Comparison of ENCODE assay signal across 23 cellular contexts in the genomic region with DNA sequence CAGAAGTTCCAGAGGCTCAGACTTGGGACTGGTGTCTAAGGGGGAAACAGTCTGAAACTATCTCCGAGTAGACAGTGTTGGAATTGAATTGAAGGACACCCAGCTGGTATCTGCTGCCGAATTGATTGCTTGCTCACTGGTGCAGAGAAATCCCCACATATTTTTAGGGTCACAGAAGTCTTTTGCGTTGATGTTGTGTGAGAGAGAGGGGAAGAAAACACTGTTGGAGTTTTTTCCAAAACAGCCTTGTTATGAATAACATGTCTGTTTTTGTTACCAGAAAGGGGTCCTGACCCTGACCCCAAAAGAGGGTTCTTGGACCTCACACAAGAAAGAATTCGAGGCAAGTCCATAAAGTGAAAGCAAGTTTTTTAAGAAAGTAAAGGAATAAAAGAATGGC.
DNase-seq lines count a peak whose midpoint lies in the region; ATAC-seq, FAIRE-seq and TF ChIP-seq lines count a peak whose summit lies in the region.
"Had no signal": no experiment of that assay in that cellular context is flagged by ENCODE, and none has a peak within 500 bp of the region (broad histone marks: within the 10 kb centered on the region; RNA-seq: fewer than 3 reads in every experiment).

No MANE protein-coding gene starts in this region.

- no peaks in the 10 kb centered on the region for H3K9me3 ChIP-seq in CD8-positive, alpha-beta memory T cell (ENCODE audit: low read length)
- H3K9me3 ChIP-seq in K562 (replicated peaks; ENCODE audit: control insufficient read depth, insufficient read depth, low read depth, low read length) = no peaks in the 10 kb centered on the region
- H3K9me3 ChIP-seq in lower lobe of right lung = no peaks in the 10 kb centered on the region
- H3K9me3 ChIP-seq in skeletal muscle tissue (ENCODE audit: control insufficient read depth in 3 of 3, low read length in 3 of 3) = no peaks in the 10 kb centered on the region
- H3K9me3 ChIP-seq: heart left ventricle, psoas muscle had no signal

- in situ Hi-C loops in K562 (cut with MboI) = no loop called here

- POLR2A ChIA-PET in CD8-positive, alpha-beta memory T cell (lab: Charles Lee) = no interaction called here
- POLR2A ChIA-PET in K562 (lab: Yijun Ruan, JAX) = interaction anchor here (0.6 to 1.2 kb wide), 2 partner anchors 25 to 1005 kb away, joined by 3 read pairs; no protein-coding TSS in a partner anchor

- H3K4me1 ChIP-seq in CD8-positive, alpha-beta memory T cell (ENCODE audit: insufficient read depth, low read length) = peaks cover 12% of the 10 kb centered on the region
- H3K4me1 ChIP-seq in K562 (replicated peaks in 1 of 2; ENCODE audit: control insufficient read depth in 2 of 2, insufficient read depth in 2 of 2, low read length in 2 of 2) = peaks cover 3 to 51% of the 10 kb centered on the region in 2 experiments; a peak in 4 of 5 replicates
- peaks cover 18% of the 10 kb centered on the region for H3K4me1 ChIP-seq in lower lobe of right lung
- peaks cover 0 to 5% (median 0%) of the 10 kb centered on the region in 3 donors for H3K4me1 ChIP-seq in skeletal muscle tissue (ENCODE audit: control insufficient read depth in 3 of 3, insufficient read depth in 3 of 3, low read length in 3 of 3)
- H3K4me1 ChIP-seq: psoas muscle had no signal

- H3K9ac ChIP-seq in K562 (ENCODE audit: insufficient read depth in 1 of 2, low read depth in 2 of 2, low read length in 2 of 2) (peak overlapping the region; percentile 23 to 83; a peak in 3 of 4 replicates), skeletal muscle tissue (ENCODE audit: low read depth in 1 of 3, low read length in 3 of 3) (no peak overlapping the region)

- no peaks in the 10 kb centered on the region for H3K36me3 Mint-ChIP-seq in CD8-positive, alpha-beta memory T cell
- H3K36me3 Mint-ChIP-seq: activated naive CD4-positive, alpha-beta T cell treated with anti-CD3 and anti-CD28 coated beads, Interleukin-2, amount 10 ng/mL, durations not matched to agents 7 days and 5 days; naive thymus-derived CD8-positive, alpha-beta T cell had no signal

- H3K27me3 Mint-ChIP-seq in CD8-positive, alpha-beta memory T cell = no peaks in the 10 kb centered on the region
- no peaks in the 10 kb centered on the region for H3K27me3 Mint-ChIP-seq in stimulated activated naive CD8-positive, alpha-beta T cell treated with anti-CD3 and anti-CD28 coated beads, Interleukin-15, amount 100 ng/mL, for 72 hours
- H3K27me3 Mint-ChIP-seq: activated naive CD4-positive, alpha-beta T cell treated with anti-CD3 and anti-CD28 coated beads, Interleukin-2, amount 10 ng/mL, durations not matched to agents 7 days and 5 days; activated T-cell treated with anti-CD3 and anti-CD28 coated beads, Interleukin-2, amount 50 U/mL, for 24 hours; naive thymus-derived CD8-positive, alpha-beta T cell; stimulated activated naive CD8-positive, alpha-beta T cell treated with anti-CD3 and anti-CD28 coated beads, Interleukin-15, Interleukin-2, amounts not matched to agents 100 ng/mL and 50 ng/mL, for 24 hours had no signal

- intact Hi-C loops in K562 (cut with micrococcal nuclease) = loop anchor here (2.0 to 10.0 kb wide), 4 partner anchors 17 to 1859 kb away; partner anchors contain the start of gene LMNB1
- intact Hi-C loops in lower lobe of right lung (cut with DNase I) = no loop called here

- no peak overlapping the region for H3K4me3 Mint-ChIP-seq in CD8-positive, alpha-beta memory T cell
- H3K4me3 Mint-ChIP-seq in stimulated activated naive CD8-positive, alpha-beta T cell treated with anti-CD3 and anti-CD28 coated beads, Interleukin-15, amount 100 ng/mL, for 72 hours = no peak overlapping the region
- H3K4me3 Mint-ChIP-seq: activated CD8-positive, alpha-beta T cell treated with anti-CD3 and anti-CD28 coated beads, Interleukin-2, amount 10 ng/mL, durations not matched to agents 7 days and 5 days; activated naive CD4-positive, alpha-beta T cell treated with anti-CD3 and anti-CD28 coated beads, Interleukin-2, amount 10 ng/mL, durations not matched to agents 7 days and 5 days; activated T-cell treated with anti-CD3 and anti-CD28 coated beads, Interleukin-2, amount 50 U/mL, for 24 hours; naive thymus-derived CD8-positive, alpha-beta T cell; stimulated activated naive CD8-positive, alpha-beta T cell treated with anti-CD3 and anti-CD28 coated beads, Interleukin-15, Interleukin-2, amounts not matched to agents 100 ng/mL and 50 ng/mL, for 24 hours had no signal

- 5% methylated on average over 4 of the region's 4 CpGs for WGBS in K562 (ENCODE audit: insufficient coverage, low coverage, missing lambda C conversion rate)

- ATAC-seq in K562 (peak; percentile 10; the same call in 1 of the 3 replicates), lower lobe of right lung (peak; percentile 32 to 46), GM18498 (IDR thresholded peaks at IDR 0.05; ENCODE audit: unreplicated experiment) (no peak)
- ATAC-seq in stimulated activated naive CD8-positive, alpha-beta T cell treated with anti-CD3 and anti-CD28 coated beads, Interleukin-15, amount 100 ng/mL, for 72 hours = no peak
- ATAC-seq: activated CD4-positive, CD25-positive, alpha-beta regulatory T cell treated with anti-CD3 and anti-CD28 coated beads, Interleukin-2, amount 50 U/mL, for 24 hours; activated CD8-positive, alpha-beta T cell treated with anti-CD3 and anti-CD28 coated beads, Interleukin-2, amount 10 ng/mL, durations not matched to agents 7 days and 5 days; heart left ventricle; naive thymus-derived CD8-positive, alpha-beta T cell; psoas muscle had no signal

- H3K9me1 ChIP-seq in K562 (ENCODE audit: control insufficient read depth, insufficient read depth, low read length) = no peaks in the 10 kb centered on the region

- CTCF ChIA-PET in CD8-positive, alpha-beta memory T cell (lab: Charles Lee) = interaction anchor here (2.4 kb wide), 1 partner anchor 14 kb away, joined by 11 read pairs; no protein-coding TSS in a partner anchor
- CTCF ChIA-PET in K562 (lab: Yijun Ruan, JAX; ENCODE audit: low intra/inter-chr PET ratio) = no interaction called here

- H3K27me3 ChIP-seq in CD8-positive, alpha-beta memory T cell (ENCODE audit: insufficient read depth, low read length, poor library complexity, severe bottlenecking) = no peaks in the 10 kb centered on the region
- H3K27me3 ChIP-seq in K562 (ENCODE audit: control insufficient read depth in 2 of 2, insufficient read depth in 2 of 2, low read length in 2 of 2) = no peaks in the 10 kb centered on the region
- H3K27me3 ChIP-seq in lower lobe of right lung (ENCODE audit: low read depth) = no peaks in the 10 kb centered on the region
- no peaks in the 10 kb centered on the region for H3K27me3 ChIP-seq in skeletal muscle tissue (ENCODE audit: control insufficient read depth in 3 of 3, insufficient read depth in 3 of 3, low read length in 3 of 3)
- H3K27me3 ChIP-seq: heart left ventricle had no signal

- FAIRE-seq in K562 (lab: Jason Lieb, UNC) = no peak
- FAIRE-seq: GM18507 had no signal

- no peak for TF ChIP-seq CTCF in K562 (IDR thresholded peaks at IDR 0.05 in 2 of 3, conservative IDR thresholded peaks at IDR 0.05 in 1 of 3; ENCODE audit: insufficient read depth in 2 of 3, low read depth in 1 of 3, low read length in 3 of 3)
- no peak for TF ChIP-seq CTCF in lower lobe of right lung (IDR thresholded peaks at IDR 0.05)

- no peak for TF ChIP-seq EP300 in K562 (IDR thresholded peaks at IDR 0.05; ENCODE audit: low read length)

- H3K27ac Mint-ChIP-seq in CD8-positive, alpha-beta memory T cell = no peak overlapping the region
- H3K27ac Mint-ChIP-seq in stimulated activated naive CD8-positive, alpha-beta T cell treated with anti-CD3 and anti-CD28 coated beads, Interleukin-15, amount 100 ng/mL, for 72 hours = no peak overlapping the region
- H3K27ac Mint-ChIP-seq: activated CD8-positive, alpha-beta T cell treated with anti-CD3 and anti-CD28 coated beads, Interleukin-2, amount 10 ng/mL, durations not matched to agents 7 days and 5 days; activated naive CD4-positive, alpha-beta T cell treated with anti-CD3 and anti-CD28 coated beads, Interleukin-2, amount 10 ng/mL, durations not matched to agents 7 days and 5 days; activated T-cell treated with anti-CD3 and anti-CD28 coated beads, Interleukin-2, amount 50 U/mL, for 24 hours; stimulated activated naive CD8-positive, alpha-beta T cell treated with anti-CD3 and anti-CD28 coated beads, Interleukin-15, Interleukin-2, amounts not matched to agents 100 ng/mL and 50 ng/mL, for 24 hours had no signal

- peak overlapping the region; percentile 71 for H2AFZ ChIP-seq in K562 (ENCODE audit: low read depth, low read length)

- H3K36me3 ChIP-seq in CD8-positive, alpha-beta memory T cell (ENCODE audit: insufficient read depth, low read length) = no peaks in the 10 kb centered on the region
- H3K36me3 ChIP-seq in K562 (ENCODE audit: control insufficient read depth, insufficient read depth, low read length) = no peaks in the 10 kb centered on the region
- no peaks in the 10 kb centered on the region for H3K36me3 ChIP-seq in lower lobe of right lung
- no peaks in the 10 kb centered on the region for H3K36me3 ChIP-seq in skeletal muscle tissue (ENCODE audit: control insufficient read depth in 3 of 3, insufficient read depth in 3 of 3, low read length in 3 of 3)
- H3K36me3 ChIP-seq: heart left ventricle had no signal

- no peak for TF ChIP-seq POLR2A in K562 (conservative IDR thresholded peaks at IDR 0.05)

- no peaks in the 10 kb centered on the region; the same call in 1 of the 2 replicates for H4K20me1 ChIP-seq in K562 (replicated peaks; ENCODE audit: control insufficient read depth, insufficient read depth, low read length)

- no peaks in the 10 kb centered on the region for H3K79me2 ChIP-seq in K562 (ENCODE audit: control insufficient read depth, insufficient read depth, low read length)

- TF ChIP-seq RAD21 in K562 (CRISPR knock-in tag; conservative IDR thresholded peaks at IDR 0.05 in 1 of 2, IDR thresholded peaks at IDR 0.05 in 1 of 2) = no peak

- no peak overlapping the region for H3K4me3 ChIP-seq in CD8-positive, alpha-beta memory T cell (ENCODE audit: low read length)
- H3K4me3 ChIP-seq in K562 (no peak overlapping the region; the same call in 1 of the 2 replicates), lower lobe of right lung (no peak overlapping the region), skeletal muscle tissue (ENCODE audit: low read length in 3 of 3) (no peak overlapping the region)
- H3K4me3 ChIP-seq: heart left ventricle, psoas muscle had no signal

- peaks cover 13 to 17% (median 15%) of the 10 kb centered on the region in 3 donors for H3K4me1 Mint-ChIP-seq in CD8-positive, alpha-beta memory T cell
- peaks cover 38% of the 10 kb centered on the region for H3K4me1 Mint-ChIP-seq in stimulated activated naive CD8-positive, alpha-beta T cell treated with anti-CD3 and anti-CD28 coated beads, Interleukin-15, amount 100 ng/mL, for 72 hours

- DNase-seq in CD8-positive, alpha-beta memory T cell = no peak
- DNase-seq in K562 (ENCODE audit: extremely low read depth in 1 of 4, low spot score in 3 of 4) (no peak), lower lobe of right lung (no peak), inferior parietal cortex (ENCODE audit: extremely low spot score) (no peak), T1000 (lab: John Stamatoyannopoulos, UW) (no peak)
- DNase-seq in stimulated activated naive CD8-positive, alpha-beta T cell treated with anti-CD3 and anti-CD28 coated beads, Interleukin-15, amount 100 ng/mL, for 72 hours = no peak
- DNase-seq: activated CD8-positive, alpha-beta T cell treated with anti-CD3 and anti-CD28 coated beads, Interleukin-2, amount 10 ng/mL, durations not matched to agents 7 days and 5 days; activated naive CD4-positive, alpha-beta T cell treated with anti-CD3 and anti-CD28 coated beads, Interleukin-2, amount 10 ng/mL, durations not matched to agents 7 days and 5 days; activated T-cell treated with anti-CD3 and anti-CD28 coated beads, Interleukin-2, amount 50 U/mL, for 24 hours; C1 segment of cervical spinal cord; heart left ventricle; naive thymus-derived CD8-positive, alpha-beta T cell; NCI-H1417; NCI-H2107; NCI-H524 treated with DMSO at 0.1 percent for 48 hours; psoas muscle; stimulated activated CD4-positive, alpha-beta T cell treated with anti-CD3 and anti-CD28 coated beads, Interleukin-4, amount 100 ng/mL, for 24 hours had no signal

- peak overlapping the region; percentile 79 for H3K4me2 ChIP-seq in K562 (ENCODE audit: insufficient read depth, low read length)

- peak overlapping the region; percentile 45 for H3K27ac ChIP-seq in CD8-positive, alpha-beta memory T cell (ENCODE audit: low read depth, low read length)
- H3K27ac ChIP-seq in K562 (ENCODE audit: extremely low read depth, low read depth, low read length) = peak overlapping the region; percentile 98
- H3K27ac ChIP-seq in lower lobe of right lung = peak overlapping the region; percentile 39
- peak overlapping the region; percentile 30 for H3K27ac ChIP-seq in skeletal muscle tissue (ENCODE audit: low read depth, low read length)
- H3K27ac ChIP-seq: psoas muscle, RWPE1 had no signal

- BruUV-seq in K562 (replicated peaks; lab: Mats Ljungman, UMichigan) = TSS peak; percentile 99

- no peaks in the 10 kb centered on the region for H3K9me3 Mint-ChIP-seq in CD8-positive, alpha-beta memory T cell
- no peaks in the 10 kb centered on the region for H3K9me3 Mint-ChIP-seq in stimulated activated naive CD8-positive, alpha-beta T cell treated with anti-CD3 and anti-CD28 coated beads, Interleukin-15, amount 100 ng/mL, for 72 hours
- H3K9me3 Mint-ChIP-seq: activated naive CD4-positive, alpha-beta T cell treated with anti-CD3 and anti-CD28 coated beads, Interleukin-2, amount 10 ng/mL, durations not matched to agents 7 days and 5 days; activated T-cell treated with anti-CD3 and anti-CD28 coated beads, Interleukin-2, amount 50 U/mL, for 24 hours had no signal

Comparison
In these comparisons a context has a peak if more than half of its experiments do, and no peak if none do; other contexts are left out.
1. H3K27ac ChIP-seq: peak in every context shown above with its lines; median percentile 98 in K562; 45 in CD8-positive, alpha-beta memory T cell; 39 in lower lobe of right lung; 30 in skeletal muscle tissue.
2. ATAC-seq: peak in K562 (single experiment) and lower lobe of right lung (2 of 2); none in stimulated activated naive CD8-positive, alpha-beta T cell treated with anti-CD3 and anti-CD28 coated beads, Interleukin-15, amount 100 ng/mL, for 72 hours (single experiment) and GM18498 (single experiment).
3. H3K9ac ChIP-seq: peak in K562 (2 of 2); none in skeletal muscle tissue (0 of 3).